Comparison of ENCODE assay signal across 1 cellular context in genomic region chr6:30885481-30885998, GRCh38.
TF ChIP-seq lines count a peak whose summit lies in the region.

No MANE protein-coding gene starts in this region.

TF ChIP-seq in SK-N-SH, 30 proteins besides CTCF, POLR2A, EP300 and RAD21:
- TF ChIP-seq RCOR1 (IDR thresholded peaks at IDR 0.05; ENCODE audit: low read length): no peak
- no peak for TF ChIP-seq JUND (IDR thresholded peaks at IDR 0.05)
- TF ChIP-seq, protein P1, sequence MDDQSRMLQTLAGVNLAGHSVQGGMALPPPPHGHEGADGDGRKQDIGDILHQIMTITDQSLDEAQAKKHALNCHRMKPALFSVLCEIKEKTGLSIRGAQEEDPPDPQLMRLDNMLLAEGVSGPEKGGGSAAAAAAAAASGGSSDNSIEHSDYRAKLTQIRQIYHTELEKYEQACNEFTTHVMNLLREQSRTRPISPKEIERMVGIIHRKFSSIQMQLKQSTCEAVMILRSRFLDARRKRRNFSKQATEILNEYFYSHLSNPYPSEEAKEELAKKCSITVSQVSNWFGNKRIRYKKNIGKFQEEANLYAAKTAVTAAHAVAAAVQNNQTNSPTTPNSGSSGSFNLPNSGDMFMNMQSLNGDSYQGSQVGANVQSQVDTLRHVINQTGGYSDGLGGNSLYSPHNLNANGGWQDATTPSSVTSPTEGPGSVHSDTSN (IDR thresholded peaks at IDR 0.05): no peak
- no peak for TF ChIP-seq NRF1 (IDR thresholded peaks at IDR 0.05; ENCODE audit: low read depth, low read length)
- no peak for TF ChIP-seq SMC3 (IDR thresholded peaks at IDR 0.05; ENCODE audit: low read depth, low read length)
- TF ChIP-seq MXI1 (IDR thresholded peaks at IDR 0.05; ENCODE audit: low read depth, low read length): 0 out of 2 replicates have a peak, but pooled peaks have one; percentile 2
